In the genomic region with DNA sequence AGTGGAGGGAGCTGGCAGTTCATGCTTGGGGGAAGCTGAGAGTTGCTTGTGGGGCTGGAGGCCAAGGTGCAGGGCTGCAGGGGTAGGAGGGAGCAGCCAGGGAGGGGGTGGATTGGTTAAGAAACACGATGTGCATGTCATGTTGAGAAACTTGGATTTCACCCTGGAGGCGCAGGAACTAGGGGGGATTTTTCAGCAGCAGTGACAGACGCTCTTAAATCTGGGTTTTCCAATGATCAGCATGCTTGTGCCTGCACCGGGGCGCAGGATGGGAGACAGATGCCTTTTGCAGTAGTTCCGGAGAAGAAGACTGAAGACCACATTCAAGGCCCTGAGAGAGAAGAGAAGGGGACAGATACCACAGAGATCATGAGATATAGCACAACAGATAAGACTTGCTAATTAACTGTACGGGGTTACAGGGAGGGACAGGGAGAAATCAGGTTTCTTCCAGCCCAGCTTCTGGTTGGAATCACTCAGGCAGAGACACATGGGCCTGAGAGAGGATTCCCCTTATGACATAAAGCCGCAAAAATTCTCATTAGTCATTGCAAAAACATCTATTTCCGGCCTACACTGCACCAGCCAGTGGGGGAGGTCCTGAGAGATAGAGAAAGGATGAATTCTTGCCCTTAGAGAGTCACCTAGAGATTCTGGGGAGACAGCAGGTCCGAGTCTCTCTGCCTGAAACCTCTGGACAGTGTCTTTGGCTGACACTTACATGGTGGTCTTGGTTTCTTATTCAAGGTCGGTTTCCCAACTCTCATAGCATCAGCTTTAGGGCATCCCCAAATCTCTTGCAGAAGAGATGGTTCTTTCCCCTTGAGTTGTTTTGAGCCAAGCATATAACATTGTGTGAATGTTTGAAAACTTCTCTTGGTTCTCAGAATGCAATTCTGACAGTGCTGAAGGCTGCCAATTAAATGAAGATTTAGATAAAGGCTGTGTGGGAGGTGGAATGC, we compare ENCODE assay signal across 9 cellular contexts. TPM values are rescaled to one million over a fixed set of nuclear protein-coding genes. Genes with fewer than 3 reads are reported as not detected.
DNase-seq lines count a peak whose midpoint lies in the region; ATAC-seq and TF ChIP-seq lines count a peak whose summit lies in the region.
"Had no signal": no experiment of that assay in that cellular context is flagged by ENCODE, and none has a peak within 500 bp of the region (broad histone marks: within the 10 kb centered on the region; RNA-seq: fewer than 3 reads in every experiment).

No MANE protein-coding gene starts in this region.

- H3K9ac ChIP-seq in SK-N-MC (ENCODE audit: insufficient read length) = peak overlapping the region; percentile 37

- H3K27ac ChIP-seq in SK-N-MC = peak overlapping the region; percentile 90
- no peak overlapping the region for H3K27ac ChIP-seq in esophagus muscularis mucosa (replicated peaks in 1 of 4)
- H3K27ac ChIP-seq: C4-2B had no signal

- DNase-seq in activated CD8-positive, alpha-beta memory T cell treated with anti-CD3 and anti-CD28 coated beads for 24 hours = peak; percentile 71
- DNase-seq in activated CD8-positive, alpha-beta memory T cell treated with anti-CD3 and anti-CD28 coated beads, Interleukin-2, amount 50 U/mL, for 4 hours = no peak
- DNase-seq in SK-N-MC (ENCODE audit: low read depth, low spot score) = peak; percentile 57
- DNase-seq in brain pericyte (ENCODE audit: low read depth, low spot score) = peak; percentile 37
- DNase-seq in naive B cell = no peak
- no peak for DNase-seq in esophagus muscularis mucosa (ENCODE audit: extremely low spot score)
- no peak for DNase-seq in NCI-H2107 (lab: John Stamatoyannopoulos, UW)

- H3K27me3 ChIP-seq in esophagus muscularis mucosa = no peaks in the 10 kb centered on the region

- H3K4me1 Mint-ChIP-seq in naive B cell = peaks cover 0 to 9% (median 0%) of the 10 kb centered on the region in 3 donors

- no peak for TF ChIP-seq CTCF in esophagus muscularis mucosa (IDR thresholded peaks at IDR 0.05)

- peaks cover 0 to 6% (median 0%) of the 10 kb centered on the region in 7 donors for H3K9me3 Mint-ChIP-seq in naive B cell

- H3K4me3 Mint-ChIP-seq in naive B cell = peak overlapping the region in 1 of 8 donors; percentile 22

- no peaks in the 10 kb centered on the region for H3K36me3 Mint-ChIP-seq in naive B cell

- peaks cover 8 to 32% (median 10%) of the 10 kb centered on the region in 4 donors for H3K4me1 ChIP-seq in esophagus muscularis mucosa

- no peak for TF ChIP-seq POLR2A in esophagus muscularis mucosa (IDR thresholded peaks at IDR 0.05; ENCODE audit: low read depth)

- intact Hi-C loops in esophagus muscularis mucosa (cut with DNase I) = no loop called here

- ATAC-seq in HG03066 (IDR thresholded peaks at IDR 0.05; ENCODE audit: low read depth, unreplicated experiment) (peak; percentile 60), naive B cell (ENCODE audit: low read depth in 2 of 2) (peak; percentile 45)

- H3K9me3 ChIP-seq in SK-N-MC (ENCODE audit: low read depth, low read length) (no peaks in the 10 kb centered on the region), esophagus muscularis mucosa (no peaks in the 10 kb centered on the region)

- TF ChIP-seq EP300 in esophagus muscularis mucosa (IDR thresholded peaks at IDR 0.05) = no peak

- peaks cover 14 to 27% (median 20%) of the 10 kb centered on the region in 3 donors for H3K27me3 Mint-ChIP-seq in naive B cell

- WGBS in esophagus muscularis mucosa = 64% methylated on average over 11 of the region's 11 CpGs

- no peaks in the 10 kb centered on the region for H3K36me3 ChIP-seq in SK-N-MC (ENCODE audit: insufficient read depth, low read length)
- H3K36me3 ChIP-seq in esophagus muscularis mucosa = no peaks in the 10 kb centered on the region

- H3K4me3 ChIP-seq in SK-N-MC = peak overlapping the region; percentile 38
- no peak overlapping the region for H3K4me3 ChIP-seq in esophagus muscularis mucosa

- no peak overlapping the region for H3K27ac Mint-ChIP-seq in naive B cell

RNA-seq across cellular contexts. Expression of a gene that starts 27.1 kb away (rescaled TPM):
- under 1 TPM in 5 of 6 donors, not detected in 1; 0.04 to 0.29 (median 0.19) TPM for polyA plus RNA-seq in naive B cell (ENCODE audit: low read depth in 6 of 6)
- total RNA-seq in esophagus muscularis mucosa = 10 to 100 TPM in 2 of 4 donors, 1 to 10 TPM in 2; 3.1 to 13.5 (median 8.9) TPM

Comparison
In these comparisons a context has a peak if more than half of its experiments do, and no peak if none do; other contexts are left out.
1. DNase-seq: peak in activated CD8-positive, alpha-beta memory T cell treated with anti-CD3 and anti-CD28 coated beads for 24 hours (single experiment), SK-N-MC (single experiment) and brain pericyte (single experiment); none in activated CD8-positive, alpha-beta memory T cell treated with anti-CD3 and anti-CD28 coated beads, Interleukin-2, amount 50 U/mL, for 4 hours (single experiment), naive B cell (single experiment), esophagus muscularis mucosa (single experiment) and NCI-H2107 (single experiment).